ENCODE assay signal across 8 cellular contexts in genomic region chrY:7085606-7086005, GRCh38.
DNase-seq lines count a peak whose midpoint lies in the region; ATAC-seq and TF ChIP-seq lines count a peak whose summit lies in the region.

No MANE protein-coding gene starts in this region.

- no peaks in the 10 kb centered on the region for H3K9me2 ChIP-seq in PC-9 (ENCODE audit: insufficient read depth)

- H3K27me3 ChIP-seq in right atrium auricular region, result no peaks in the 10 kb centered on the region
- H3K27me3 ChIP-seq in body of pancreas, result no peaks in the 10 kb centered on the region
- no peaks in the 10 kb centered on the region for H3K27me3 ChIP-seq in prostate gland (replicated peaks; ENCODE audit: insufficient read depth)
- H3K27me3 ChIP-seq in PC-9 (ENCODE audit: insufficient read depth, low read depth), result no peaks in the 10 kb centered on the region
- H3K27me3 ChIP-seq in esophagus muscularis mucosa, result no peaks in the 10 kb centered on the region

- no peaks in the 10 kb centered on the region for H3K36me3 ChIP-seq in right atrium auricular region
- H3K36me3 ChIP-seq in body of pancreas (replicated peaks in 1 of 2; ENCODE audit: insufficient read depth in 1 of 2, low read depth in 2 of 2), result no peaks in the 10 kb centered on the region
- H3K36me3 ChIP-seq in prostate gland, result no peaks in the 10 kb centered on the region
- H3K36me3 ChIP-seq in PC-9 (ENCODE audit: low read depth), result no peaks in the 10 kb centered on the region
- no peaks in the 10 kb centered on the region for H3K36me3 ChIP-seq in esophagus muscularis mucosa

- H3K27ac ChIP-seq in right atrium auricular region, result no peak overlapping the region
- no peak overlapping the region for H3K27ac ChIP-seq in body of pancreas
- no peak overlapping the region for H3K27ac ChIP-seq in prostate gland
- no peak overlapping the region for H3K27ac ChIP-seq in PC-9
- H3K27ac ChIP-seq in esophagus muscularis mucosa (replicated peaks in 1 of 4), result no peak overlapping the region

- TF ChIP-seq POLR2A in body of pancreas (IDR thresholded peaks at IDR 0.05) (no peak), prostate gland (IDR thresholded peaks at IDR 0.05) (no peak), esophagus muscularis mucosa (IDR thresholded peaks at IDR 0.05; ENCODE audit: low read depth) (no peak)

- no peaks in the 10 kb centered on the region for H3K4me1 ChIP-seq in right atrium auricular region
- H3K4me1 ChIP-seq in body of pancreas, result no peaks in the 10 kb centered on the region
- no peaks in the 10 kb centered on the region for H3K4me1 ChIP-seq in prostate gland (replicated peaks)
- H3K4me1 ChIP-seq in PC-9 (replicated peaks; ENCODE audit: insufficient read depth), result no peaks in the 10 kb centered on the region
- no peaks in the 10 kb centered on the region for H3K4me1 ChIP-seq in esophagus muscularis mucosa

- no peak for TF ChIP-seq CTCF in right atrium auricular region (IDR thresholded peaks at IDR 0.05)
- TF ChIP-seq CTCF in body of pancreas (IDR thresholded peaks at IDR 0.05), result peak in 4 of 7 experiments; percentile 49 to 66 (median 59)
- TF ChIP-seq CTCF in prostate gland (IDR thresholded peaks at IDR 0.05), result peak; percentile 31 to 70 (median 68)
- TF ChIP-seq CTCF in PC-9 (conservative IDR thresholded peaks at IDR 0.05), result no peak
- peak in 1 of 3 experiments; percentile 73 for TF ChIP-seq CTCF in esophagus muscularis mucosa (IDR thresholded peaks at IDR 0.05)

- 2 to 3% methylated on average over 10 of the region's 10 CpGs for WGBS in body of pancreas, 2 donors
- 1% methylated on average over 8 of the region's 10 CpGs for WGBS in prostate gland
- WGBS in esophagus muscularis mucosa, result no CpG with 5 or more reads among the region's 10 CpGs

- no peaks in the 10 kb centered on the region for H4K20me1 ChIP-seq in PC-9 (ENCODE audit: insufficient read depth)

- ATAC-seq in Right ventricle myocardium superior (ENCODE audit: poor library complexity) (peak; percentile 85), body of pancreas (peak; percentile 75)

- no peak overlapping the region for H3K4me2 ChIP-seq in PC-9

- no peak overlapping the region for H2AFZ ChIP-seq in PC-9

- CTCF ChIA-PET in PC-9 (lab: Charles Lee), result no interaction called here

- POLR2A ChIA-PET in PC-9 (lab: Charles Lee; ENCODE audit: unreplicated experiment), result no interaction called here

- no peak for TF ChIP-seq EP300 in esophagus muscularis mucosa (IDR thresholded peaks at IDR 0.05)

- no peaks in the 10 kb centered on the region for H3F3A ChIP-seq in PC-9 (ENCODE audit: insufficient read depth, low read depth)

- H3K4me3 ChIP-seq in right atrium auricular region, result no peak overlapping the region
- H3K4me3 ChIP-seq in body of pancreas, result no peak overlapping the region
- H3K4me3 ChIP-seq in prostate gland, result no peak overlapping the region
- no peak overlapping the region for H3K4me3 ChIP-seq in PC-9
- no peak overlapping the region for H3K4me3 ChIP-seq in esophagus muscularis mucosa

- DNase-seq in Right ventricle myocardium superior (peak; percentile 83), right atrium auricular region (ENCODE audit: low spot score) (no peak), NCI-H69 (lab: John Stamatoyannopoulos, UW) (peak; percentile 49), body of pancreas (peak in 2 of 4 donors; percentile 75 to 77), prostate gland (ENCODE audit: low spot score) (peak; percentile 61), PC-9 (no peak), esophagus muscularis mucosa (ENCODE audit: extremely low spot score) (no peak), NCI-H226 (no peak)

- no TSS peak for BruUV-seq in PC-9 (replicated peaks; lab: Mats Ljungman, UMichigan)

- no peaks in the 10 kb centered on the region for H3K79me2 ChIP-seq in PC-9 (ENCODE audit: low read depth)

- intact Hi-C loops in Right ventricle myocardium superior (cut with DNase I) (loop anchor here (5.0 kb wide), 1 partner anchor 123 kb away; no protein-coding TSS in a partner anchor), body of pancreas (cut with DNase I) (no loop called here), prostate gland (cut with DNase I) (loop anchor here (10.0 kb wide), 1 partner anchor 121 kb away; no protein-coding TSS in a partner anchor), PC-9 (cut with micrococcal nuclease; ENCODE audit: unreplicated experiment) (no loop called here), esophagus muscularis mucosa (cut with DNase I) (no loop called here)

- no peaks in the 10 kb centered on the region for H3K9me3 ChIP-seq in right atrium auricular region
- H3K9me3 ChIP-seq in body of pancreas, result no peaks in the 10 kb centered on the region
- no peaks in the 10 kb centered on the region for H3K9me3 ChIP-seq in prostate gland
- no peaks in the 10 kb centered on the region for H3K9me3 ChIP-seq in PC-9 (ENCODE audit: insufficient read depth, low read depth)
- H3K9me3 ChIP-seq in esophagus muscularis mucosa, result no peaks in the 10 kb centered on the region

Comparison
In these comparisons a context has a peak if more than half of its experiments do, and no peak if none do; other contexts are left out.
1. DNase-seq: peak in Right ventricle myocardium superior (single experiment), NCI-H69 (single experiment) and prostate gland (single experiment); none in right atrium auricular region (single experiment), PC-9 (0 of 2), esophagus muscularis mucosa (single experiment) and NCI-H226 (single experiment).
2. CTCF ChIP-seq: peak in body of pancreas (4 of 7) and prostate gland (4 of 4); none in right atrium auricular region (0 of 2) and PC-9 (single experiment).
3. intact Hi-C loops: an anchor here in Right ventricle myocardium superior (5.0 kb wide) and prostate gland (10.0 kb wide); none called in body of pancreas, PC-9 and esophagus muscularis mucosa.